ENCODE assay signal across 8 cellular contexts in genomic region chr20:63863798-63864544, GRCh38. TPM values are rescaled to one million over a fixed set of nuclear protein-coding genes. Genes with fewer than 3 reads are reported as not detected.
DNase-seq lines count a peak whose midpoint lies in the region; ATAC-seq and TF ChIP-seq lines count a peak whose summit lies in the region.

No MANE protein-coding gene starts in this region.

- DNase-seq in DMS153 (lab: John Stamatoyannopoulos, UW) (peak; percentile 77), RKO (ENCODE audit: low spot score) (peak; percentile 94), fibroblast of pulmonary artery (ENCODE audit: low read depth) (peak; percentile 77), nephron progenitor cell (peak; percentile 69)

- peak overlapping the region; percentile 87 to 99 (median 98) for H3K27ac Mint-ChIP-seq in IgD-negative memory B cell
- H3K27ac Mint-ChIP-seq in activated T-helper 17 cell treated with anti-CD3 and anti-CD28 coated beads, Interleukin-2, amount 50 U/mL, for 72 hours = peak overlapping the region; percentile 89
- H3K27ac Mint-ChIP-seq in nephron progenitor cell = peak overlapping the region; percentile 95
- H3K27ac Mint-ChIP-seq in stimulated activated naive CD8-positive, alpha-beta T cell treated with anti-CD3 and anti-CD28 coated beads, Interleukin-15, Interleukin-2, amounts not matched to agents 100 ng/mL and 50 ng/mL, for 24 hours = peak overlapping the region; percentile 96

- H3K9me3 Mint-ChIP-seq in IgD-negative memory B cell = no peaks in the 10 kb centered on the region
- H3K9me3 Mint-ChIP-seq in activated T-helper 17 cell treated with anti-CD3 and anti-CD28 coated beads, Interleukin-2, amount 50 U/mL, for 72 hours = no peaks in the 10 kb centered on the region
- H3K9me3 Mint-ChIP-seq in nephron progenitor cell = no peaks in the 10 kb centered on the region
- no peaks in the 10 kb centered on the region for H3K9me3 Mint-ChIP-seq in stimulated activated naive CD8-positive, alpha-beta T cell treated with anti-CD3 and anti-CD28 coated beads, Interleukin-15, Interleukin-2, amounts not matched to agents 100 ng/mL and 50 ng/mL, for 24 hours

- peak; percentile 57 for TF ChIP-seq CTCF in fibroblast of pulmonary artery (IDR thresholded peaks at IDR 0.05; ENCODE audit: low read length, missing control alignments)
- TF ChIP-seq CTCF in nephron progenitor cell (IDR thresholded peaks at IDR 0.05) = peak; percentile 45

- H3K4me3 ChIP-seq in fibroblast of pulmonary artery (replicated peaks; ENCODE audit: low read depth, low read length) = peak overlapping the region; percentile 93

- H3K36me3 Mint-ChIP-seq in IgD-negative memory B cell (peaks cover 4% of the 10 kb centered on the region), nephron progenitor cell (ENCODE audit: low read depth) (peaks cover 13% of the 10 kb centered on the region)
- H3K36me3 Mint-ChIP-seq in activated T-helper 17 cell treated with anti-CD3 and anti-CD28 coated beads, Interleukin-2, amount 50 U/mL, for 72 hours (ENCODE audit: low read depth) = peaks cover 56% of the 10 kb centered on the region
- peaks cover 21% of the 10 kb centered on the region for H3K36me3 Mint-ChIP-seq in stimulated activated naive CD8-positive, alpha-beta T cell treated with anti-CD3 and anti-CD28 coated beads, Interleukin-15, Interleukin-2, amounts not matched to agents 100 ng/mL and 50 ng/mL, for 24 hours (ENCODE audit: low read depth)

- H3K4me1 Mint-ChIP-seq in IgD-negative memory B cell (peaks cover 11 to 21% (median 16%) of the 10 kb centered on the region in 3 donors), nephron progenitor cell (peaks cover 47% of the 10 kb centered on the region)
- H3K4me1 Mint-ChIP-seq in activated T-helper 17 cell treated with anti-CD3 and anti-CD28 coated beads, Interleukin-2, amount 50 U/mL, for 72 hours = peaks cover 5% of the 10 kb centered on the region
- peaks cover 25% of the 10 kb centered on the region for H3K4me1 Mint-ChIP-seq in stimulated activated naive CD8-positive, alpha-beta T cell treated with anti-CD3 and anti-CD28 coated beads, Interleukin-15, Interleukin-2, amounts not matched to agents 100 ng/mL and 50 ng/mL, for 24 hours (ENCODE audit: low read depth)

- H3K4me3 Mint-ChIP-seq in IgD-negative memory B cell (peak overlapping the region; percentile 82 to 98 (median 96)), nephron progenitor cell (peak overlapping the region; percentile 95)
- peak overlapping the region; percentile 84 for H3K4me3 Mint-ChIP-seq in activated T-helper 17 cell treated with anti-CD3 and anti-CD28 coated beads, Interleukin-2, amount 50 U/mL, for 72 hours
- H3K4me3 Mint-ChIP-seq in stimulated activated naive CD8-positive, alpha-beta T cell treated with anti-CD3 and anti-CD28 coated beads, Interleukin-15, Interleukin-2, amounts not matched to agents 100 ng/mL and 50 ng/mL, for 24 hours = peak overlapping the region; percentile 93

- ATAC-seq in GM21390 (IDR thresholded peaks at IDR 0.05; ENCODE audit: unreplicated experiment) = peak; percentile 68
- peak; percentile 78 for ATAC-seq in activated T-helper 17 cell treated with anti-CD3 and anti-CD28 coated beads, Interleukin-2, amount 50 U/mL, for 72 hours (replicated peaks)

- H3K27me3 Mint-ChIP-seq in IgD-negative memory B cell (no peaks in the 10 kb centered on the region), nephron progenitor cell (ENCODE audit: low read depth, poor library complexity) (peaks cover 5% of the 10 kb centered on the region)
- no peaks in the 10 kb centered on the region for H3K27me3 Mint-ChIP-seq in activated T-helper 17 cell treated with anti-CD3 and anti-CD28 coated beads, Interleukin-2, amount 50 U/mL, for 72 hours
- H3K27me3 Mint-ChIP-seq in stimulated activated naive CD8-positive, alpha-beta T cell treated with anti-CD3 and anti-CD28 coated beads, Interleukin-15, Interleukin-2, amounts not matched to agents 100 ng/mL and 50 ng/mL, for 24 hours = no peaks in the 10 kb centered on the region

RNA-seq across cellular contexts. Expression of gene TPD52L2, which starts 1.1 kb away (rescaled TPM):
- polyA plus RNA-seq in IgD-negative memory B cell = 80.4 TPM
- 10 to 100 TPM; 54.8 to 92.9 TPM for total RNA-seq in activated T-helper 17 cell treated with anti-CD3 and anti-CD28 coated beads, Interleukin-2, amount 50 U/mL, for 72 hours

RNA-seq across cellular contexts. Expression of gene ABHD16B, which starts 2.7 kb away (rescaled TPM):
- polyA plus RNA-seq in IgD-negative memory B cell = 0.19 TPM
- total RNA-seq in activated T-helper 17 cell treated with anti-CD3 and anti-CD28 coated beads, Interleukin-2, amount 50 U/mL, for 72 hours = under 1 TPM in 1 of 2 donors, not detected in 1; 0.19 TPM

RNA-seq across cellular contexts. Expression of gene DNAJC5, which starts 31.0 kb away (rescaled TPM):
- 5.2 TPM for polyA plus RNA-seq in IgD-negative memory B cell
- 10 to 100 TPM; 46.8 to 53.4 TPM for total RNA-seq in activated T-helper 17 cell treated with anti-CD3 and anti-CD28 coated beads, Interleukin-2, amount 50 U/mL, for 72 hours

RNA-seq across cellular contexts. Expression of gene ZBTB46, which starts 32.9 kb away (rescaled TPM):
- polyA plus RNA-seq in IgD-negative memory B cell = 0.04 TPM
- total RNA-seq in activated T-helper 17 cell treated with anti-CD3 and anti-CD28 coated beads, Interleukin-2, amount 50 U/mL, for 72 hours = 1 to 10 TPM in 1 of 2 donors, under 1 TPM in 1; 0.54 to 6.2 TPM

Comparison
In these comparisons a context has a peak if more than half of its experiments do, and no peak if none do; other contexts are left out.
1. Peak in every context shown above with its lines: DNase-seq, ATAC-seq and H3K4me3 ChIP-seq.